In genomic region chr3:15535757-15536156, GRCh38 we compare ENCODE assay signal across 9 cellular contexts. TPM values are rescaled to one million over a fixed set of nuclear protein-coding genes. Genes with fewer than 3 reads are reported as not detected.
A peak's percentile ranks its signal among the peaks of the same experiment; 100 is the strongest.
DNase-seq lines count a peak whose midpoint lies in the region; ATAC-seq, FAIRE-seq and TF ChIP-seq lines count a peak whose summit lies in the region.
"Had no signal": no experiment of that assay in that cellular context is flagged by ENCODE, and none has a peak within 500 bp of the region (broad histone marks: within the 10 kb centered on the region; RNA-seq: fewer than 3 reads in every experiment).

No MANE protein-coding gene starts in this region.

- H3K4me3 Mint-ChIP-seq in activated CD4-positive, alpha-beta T cell treated with anti-CD3 and anti-CD28 coated beads, Interleukin-2, amount 10 ng/mL, durations not matched to agents 7 days and 5 days, result peak overlapping the region; percentile 39
- no peak overlapping the region for H3K4me3 Mint-ChIP-seq in neural progenitor cell

- H3K27me3 ChIP-seq in bronchial epithelial cell (ENCODE audit: control insufficient read depth, insufficient read depth, low read length), result peaks cover 2% of the 10 kb centered on the region
- no peaks in the 10 kb centered on the region for H3K27me3 ChIP-seq in neural progenitor cell

- H3K9ac ChIP-seq in neural progenitor cell, result no peak overlapping the region

- no peaks in the 10 kb centered on the region for H3F3A ChIP-seq in neural progenitor cell (ENCODE audit: low read depth)

- no peak overlapping the region for H3K4me2 ChIP-seq in neural progenitor cell

- no peak for TF ChIP-seq CTCF in bronchial epithelial cell (IDR thresholded peaks at IDR 0.05; ENCODE audit: insufficient read depth, low read length, severe bottlenecking)
- TF ChIP-seq CTCF in neural progenitor cell (IDR thresholded peaks at IDR 0.05), result no peak

- no peak overlapping the region for H3K4me3 ChIP-seq in bronchial epithelial cell (ENCODE audit: low read depth, low read length)
- no peak overlapping the region for H3K4me3 ChIP-seq in neural progenitor cell

- CTCF ChIA-PET in activated CD4-positive, alpha-beta T cell treated with anti-CD3 and anti-CD28 coated beads, Interleukin-2, amount 10 ng/mL, durations not matched to agents 7 days and 5 days (lab: Charles Lee), result interaction anchor here (1.0 to 2.5 kb wide), 5 partner anchors 9 to 21 kb away, joined by 3 to 8 read pairs (median 6); no protein-coding TSS in a partner anchor

- H2AFZ ChIP-seq in neural progenitor cell (replicated peaks), result no peak overlapping the region

- ATAC-seq in GM19463 (IDR thresholded peaks at IDR 0.05; ENCODE audit: unreplicated experiment), result peak; percentile 68

- H3K27ac ChIP-seq in neural progenitor cell, result no peak overlapping the region

- peaks cover 66% of the 10 kb centered on the region for H3K4me1 Mint-ChIP-seq in activated CD4-positive, alpha-beta T cell treated with anti-CD3 and anti-CD28 coated beads, Interleukin-2, amount 10 ng/mL, durations not matched to agents 7 days and 5 days
- H3K4me1 Mint-ChIP-seq in neural progenitor cell, result no peaks in the 10 kb centered on the region

- peaks cover 18% of the 10 kb centered on the region for H3K36me3 Mint-ChIP-seq in activated CD4-positive, alpha-beta T cell treated with anti-CD3 and anti-CD28 coated beads, Interleukin-2, amount 10 ng/mL, durations not matched to agents 7 days and 5 days (ENCODE audit: low read depth)
- no peaks in the 10 kb centered on the region for H3K36me3 Mint-ChIP-seq in neural progenitor cell

- H4K20me1 ChIP-seq in neural progenitor cell (ENCODE audit: low read depth), result no peaks in the 10 kb centered on the region

- no peaks in the 10 kb centered on the region for H3K27me3 Mint-ChIP-seq in activated CD4-positive, alpha-beta T cell treated with anti-CD3 and anti-CD28 coated beads, Interleukin-2, amount 10 ng/mL, durations not matched to agents 7 days and 5 days
- peaks cover 2% of the 10 kb centered on the region for H3K27me3 Mint-ChIP-seq in neural progenitor cell (ENCODE audit: insufficient read depth, low read depth)

- H3K27ac Mint-ChIP-seq in activated CD4-positive, alpha-beta T cell treated with anti-CD3 and anti-CD28 coated beads, Interleukin-2, amount 10 ng/mL, durations not matched to agents 7 days and 5 days, result peak overlapping the region; percentile 98
- no peak overlapping the region for H3K27ac Mint-ChIP-seq in neural progenitor cell

- H3K9me3 Mint-ChIP-seq in activated CD4-positive, alpha-beta T cell treated with anti-CD3 and anti-CD28 coated beads, Interleukin-2, amount 10 ng/mL, durations not matched to agents 7 days and 5 days, result peaks cover 9% of the 10 kb centered on the region
- no peaks in the 10 kb centered on the region for H3K9me3 Mint-ChIP-seq in neural progenitor cell

- TF ChIP-seq POLR2A in H54 (IDR thresholded peaks at IDR 0.05; ENCODE audit: low read depth, low read length), result no peak

- H3K9me3 ChIP-seq in neural progenitor cell (ENCODE audit: low read depth), result no peaks in the 10 kb centered on the region

- FAIRE-seq in bronchial epithelial cell (lab: Jason Lieb, UNC), result no peak
- FAIRE-seq in H54 (lab: Jason Lieb, UNC), result no peak

- peak; percentile 68 for DNase-seq in activated CD4-positive, alpha-beta T cell treated with anti-CD3 and anti-CD28 coated beads, Interleukin-2, amount 10 ng/mL, durations not matched to agents 7 days and 5 days
- peak; percentile 54 for DNase-seq in bronchial epithelial cell (ENCODE audit: low read depth)
- DNase-seq in stimulated activated CD4-positive, alpha-beta T cell treated with anti-CD3 and anti-CD28 coated beads, Interleukin-4, amount 100 ng/mL, for 24 hours, result peak; percentile 52
- no peak for DNase-seq in neural progenitor cell (ENCODE audit: low spot score)
- DNase-seq in H54 (ENCODE audit: insufficient read length, low spot score), result no peak
- no peak for DNase-seq in T1000 (lab: John Stamatoyannopoulos, UW)
- DNase-seq in mucosa of gallbladder (ENCODE audit: low spot score), result no peak
- DNase-seq: Calu3 had no signal

- no peaks in the 10 kb centered on the region for H3K79me2 ChIP-seq in neural progenitor cell (ENCODE audit: low read depth)

- H3K36me3 ChIP-seq in bronchial epithelial cell (ENCODE audit: control insufficient read depth, insufficient read depth, low read length) (no peaks in the 10 kb centered on the region), neural progenitor cell (no peaks in the 10 kb centered on the region)

- POLR2A ChIA-PET in activated CD4-positive, alpha-beta T cell treated with anti-CD3 and anti-CD28 coated beads, Interleukin-2, amount 10 ng/mL, durations not matched to agents 7 days and 5 days (lab: Charles Lee), result interaction anchor here (0.6 kb wide), 1 partner anchor 148 kb away, joined by 4 read pairs; no protein-coding TSS in a partner anchor

- no peaks in the 10 kb centered on the region for H3K4me1 ChIP-seq in neural progenitor cell

RNA-seq across cellular contexts. Expression of gene COLQ, which starts 14.3 kb away (rescaled TPM):
- total RNA-seq in activated CD4-positive, alpha-beta T cell treated with anti-CD3 and anti-CD28 coated beads, Interleukin-2, amount 10 ng/mL, durations not matched to agents 7 days and 5 days, result 1 to 10 TPM; 3.3 to 4.3 TPM
- total RNA-seq in bronchial epithelial cell, result under 0.01 and 0.38 TPM in 2 replicates
- total RNA-seq in neural progenitor cell (ENCODE audit: low replicate concordance), result 1.5 and 2.8 TPM in 2 replicates
- 2.9 TPM for total RNA-seq in mucosa of gallbladder

Comparison
In these comparisons a context has a peak if more than half of its experiments do, and no peak if none do; other contexts are left out.
1. DNase-seq: peak in activated CD4-positive, alpha-beta T cell treated with anti-CD3 and anti-CD28 coated beads, Interleukin-2, amount 10 ng/mL, durations not matched to agents 7 days and 5 days (single experiment), bronchial epithelial cell (single experiment) and stimulated activated CD4-positive, alpha-beta T cell treated with anti-CD3 and anti-CD28 coated beads, Interleukin-4, amount 100 ng/mL, for 24 hours (single experiment); none in neural progenitor cell (single experiment), H54 (single experiment), T1000 (single experiment) and mucosa of gallbladder (single experiment).